In genomic region chr4:63620271-63620670, GRCh38 we compare ENCODE assay signal across 18 cellular contexts.
A peak's percentile ranks its signal among the peaks of the same experiment; 100 is the strongest.
DNase-seq lines count a peak whose midpoint lies in the region; ATAC-seq and TF ChIP-seq lines count a peak whose summit lies in the region.
"Had no signal": no experiment of that assay in that cellular context is flagged by ENCODE, and none has a peak within 500 bp of the region (broad histone marks: within the 10 kb centered on the region; RNA-seq: fewer than 3 reads in every experiment).

No MANE protein-coding gene starts in this region.

- WGBS in SK-N-SH (ENCODE audit: low lambda C conversion rate), result 0% methylated on average over 2 of the region's 2 CpGs

- peaks cover 0 to 7% of the 10 kb centered on the region in 2 experiments; a peak in 2 of 4 replicates for H3K4me1 ChIP-seq in SK-N-SH (ENCODE audit: control insufficient read depth in 1 of 2, insufficient read depth in 2 of 2, low read depth in 1 of 2, low read length in 1 of 2)
- H3K4me1 ChIP-seq: esophagus muscularis mucosa, lower lobe of right lung, Peyer's patch, uterus had no signal

- H3K9me3 ChIP-seq in SK-N-SH (no peaks in the 10 kb centered on the region), WERI-Rb-1 (ENCODE audit: severe bottlenecking) (no peaks in the 10 kb centered on the region)
- H3K9me3 ChIP-seq: esophagus muscularis mucosa, lower lobe of right lung, Peyer's patch, uterus had no signal

- H3K9me2 ChIP-seq in SK-N-SH, result no peaks in the 10 kb centered on the region

- H3K36me3 ChIP-seq in SK-N-SH (replicated peaks in 1 of 2; ENCODE audit: control insufficient read depth in 1 of 2, insufficient read depth in 2 of 2, low read length in 1 of 2), result no peaks in the 10 kb centered on the region
- no peaks in the 10 kb centered on the region for H3K36me3 ChIP-seq in WERI-Rb-1
- H3K36me3 ChIP-seq: esophagus muscularis mucosa, lower lobe of right lung, Peyer's patch, uterus had no signal

- H3K27me3 ChIP-seq in SK-N-SH (ENCODE audit: insufficient read depth) (no peaks in the 10 kb centered on the region), WERI-Rb-1 (ENCODE audit: insufficient read depth, low read depth, severe bottlenecking) (no peaks in the 10 kb centered on the region)
- H3K27me3 ChIP-seq: esophagus muscularis mucosa, Peyer's patch, uterus had no signal

- no peak for TF ChIP-seq RAD21 in SK-N-SH (IDR thresholded peaks at IDR 0.05; ENCODE audit: low read length)

- H3K27ac ChIP-seq in SK-N-SH (ENCODE audit: low read depth in 2 of 2, low read length in 1 of 2) (peak overlapping the region in 1 of 2 experiments; percentile 25; a peak in 1 of 4 replicates), WERI-Rb-1 (no peak overlapping the region)
- H3K27ac ChIP-seq: esophagus muscularis mucosa, lower lobe of right lung, Peyer's patch, uterus had no signal

- no peaks in the 10 kb centered on the region for H4K20me1 ChIP-seq in SK-N-SH (ENCODE audit: insufficient read depth)

- H3K4me2 ChIP-seq in SK-N-SH, result no peak overlapping the region

- TF ChIP-seq EP300 in SK-N-SH (IDR thresholded peaks at IDR 0.05; ENCODE audit: borderline replicate concordance in 1 of 2, low read depth in 1 of 2, low read length in 1 of 2), result no peak

- DNase-seq in SK-N-SH (peak; percentile 50), NCI-H2227 (lab: John Stamatoyannopoulos, UW; ENCODE audit: unreplicated experiment) (peak; percentile 71), WERI-Rb-1 (peak; percentile 14), superior temporal gyrus (ENCODE audit: extremely low spot score) (no peak)
- DNase-seq: activated CD4-positive, alpha-beta memory T cell treated with anti-CD3 and anti-CD28 coated beads for 36 hours; activated naive CD8-positive, alpha-beta T cell treated with anti-CD3 and anti-CD28 coated beads, Interleukin-2, amount 10 ng/mL, durations not matched to agents 7 days and 5 days; activated T-cell treated with anti-CD3 and anti-CD28 coated beads, Interleukin-2, amount 50 U/mL, for 48 hours; Kasumi-1; lower lobe of right lung; NCI-H226; Peyer's patch; T-cell; uterus had no signal

- H3F3A ChIP-seq in SK-N-SH (replicated peaks; ENCODE audit: insufficient read depth), result no peaks in the 10 kb centered on the region

- H3K79me2 ChIP-seq in SK-N-SH (ENCODE audit: insufficient read depth), result no peaks in the 10 kb centered on the region

- no peak overlapping the region for H3K4me3 ChIP-seq in SK-N-SH (ENCODE audit: low read depth in 2 of 2, low read length in 1 of 2)
- H3K4me3 ChIP-seq in WERI-Rb-1 (ENCODE audit: low read depth, low read length), result no peak overlapping the region
- H3K4me3 ChIP-seq: esophagus muscularis mucosa, lower lobe of right lung, Peyer's patch, uterus had no signal

- TF ChIP-seq CTCF in SK-N-SH (IDR thresholded peaks at IDR 0.05) (no peak), WERI-Rb-1 (IDR thresholded peaks at IDR 0.05; ENCODE audit: low read depth, low read length) (no peak)

- no peak for ATAC-seq in SK-N-SH treated with all-trans-retinoic acid at 6 μM for 48 hours
- ATAC-seq in GM18498 (IDR thresholded peaks at IDR 0.05; ENCODE audit: unreplicated experiment), result no peak
- no peak for ATAC-seq in HG03097 (IDR thresholded peaks at IDR 0.05; ENCODE audit: low FRiP score, unreplicated experiment)
- no peak for ATAC-seq in GM19035 (IDR thresholded peaks at IDR 0.05; ENCODE audit: unreplicated experiment)
- ATAC-seq: lower lobe of right lung, T-cell had no signal

- CTCF ChIA-PET in SK-N-SH (lab: Yijun Ruan, JAX), result no interaction called here

- H2AFZ ChIP-seq in SK-N-SH (ENCODE audit: low read depth), result no peak overlapping the region

- no peak overlapping the region for H3K9ac ChIP-seq in SK-N-SH

- POLR2A ChIA-PET in SK-N-SH (lab: Yijun Ruan, JAX), result no interaction called here

TF ChIP-seq in SK-N-SH, 30 proteins besides CTCF, POLR2A, EP300 and RAD21:
- TF ChIP-seq ZBTB33 (IDR thresholded peaks at IDR 0.05; ENCODE audit: borderline replicate concordance, low read depth) (no peak), GATA2 (CRISPR knock-in tag; IDR thresholded peaks at IDR 0.05) (peak; percentile 65), RCOR1 (IDR thresholded peaks at IDR 0.05; ENCODE audit: low read length) (no peak), JUND (IDR thresholded peaks at IDR 0.05) (no peak), NRF1 (IDR thresholded peaks at IDR 0.05; ENCODE audit: low read depth, low read length) (no peak)

TF ChIP-seq in SK-N-SH treated with all-trans-retinoic acid at 6 μM for 48 hours, 23 proteins besides CTCF, POLR2A, EP300 and RAD21:
- no peak for TF ChIP-seq ZFP30 (CRISPR knock-in tag; IDR thresholded peaks at IDR 0.05)
- TF ChIP-seq POU6F1 (CRISPR knock-in tag; IDR thresholded peaks at IDR 0.05; ENCODE audit: borderline replicate concordance, low read depth), result no peak
- no peak for TF ChIP-seq TSHZ2 (CRISPR knock-in tag; IDR thresholded peaks at IDR 0.05)
- TF ChIP-seq OSR1 (CRISPR knock-in tag; IDR thresholded peaks at IDR 0.05), result no peak
- TF ChIP-seq BACH2 (CRISPR knock-in tag; IDR thresholded peaks at IDR 0.05; ENCODE audit: borderline replicate concordance), result no peak
